Comparison of ENCODE assay signal across 1 cellular context in genomic region chr2:118088051-118089014, GRCh38.
TF ChIP-seq lines count a peak whose summit lies in the region.

INSIG2 (plus strand) TSS chr2:118088471; CDS start chr2:118096557, 8,086 bp downstream.

TF ChIP-seq in HepG2, 621 proteins besides CTCF, POLR2A, EP300 and RAD21 (continued from another document and continues in another):
- TF ChIP-seq PRDM4 (CRISPR knock-in tag; IDR thresholded peaks at IDR 0.05; ENCODE audit: borderline replicate concordance): no peak; the same call in 1 of the 2 replicates
- peak; percentile 92 for TF ChIP-seq REPIN1 (CRISPR knock-in tag; IDR thresholded peaks at IDR 0.05; ENCODE audit: borderline replicate concordance, low read depth)
- peak; percentile 67; the same call in 1 of the 2 replicates for TF ChIP-seq TFDP1 (CRISPR knock-in tag; IDR thresholded peaks at IDR 0.05; ENCODE audit: borderline replicate concordance)
- TF ChIP-seq GABPB1 (CRISPR knock-in tag; IDR thresholded peaks at IDR 0.05): peak; percentile 99
- no peak; the same call in 1 of the 2 replicates for TF ChIP-seq ZNF264 (CRISPR knock-in tag; IDR thresholded peaks at IDR 0.05)
- TF ChIP-seq ZBTB7B (CRISPR knock-in tag; IDR thresholded peaks at IDR 0.05): peak; percentile 96
- TF ChIP-seq ZNF430 (CRISPR knock-in tag; IDR thresholded peaks at IDR 0.05): 0 out of 2 replicates have a peak, but pooled peaks have one; percentile 76
- peak; percentile 40; the same call in 1 of the 2 replicates for TF ChIP-seq ZNF546 (CRISPR knock-in tag; conservative IDR thresholded peaks at IDR 0.05)
- TF ChIP-seq ZNF777 (CRISPR knock-in tag; IDR thresholded peaks at IDR 0.05): peak; percentile 50; the same call in 1 of the 2 replicates
- peak; percentile 95 for TF ChIP-seq ZNF792 (CRISPR knock-in tag; IDR thresholded peaks at IDR 0.05)
- TF ChIP-seq TCF7L2 (IDR thresholded peaks at IDR 0.05; ENCODE audit: low read depth, low read length): no peak
- TF ChIP-seq HNRNPUL1 (IDR thresholded peaks at IDR 0.05; ENCODE audit: low read depth, low read length): no peak
- no peak for TF ChIP-seq KAT2B (IDR thresholded peaks at IDR 0.05; ENCODE audit: borderline replicate concordance, low read depth, low read length)
- TF ChIP-seq ZBTB2 (CRISPR knock-in tag; IDR thresholded peaks at IDR 0.05; ENCODE audit: low read depth): no peak
- TF ChIP-seq ZNF496 (CRISPR knock-in tag; IDR thresholded peaks at IDR 0.05; ENCODE audit: insufficient replicate concordance): no peak
- TF ChIP-seq TIGD3 (CRISPR knock-in tag; IDR thresholded peaks at IDR 0.05; ENCODE audit: borderline replicate concordance): no peak
- TF ChIP-seq SP1 (IDR thresholded peaks at IDR 0.05): no peak
- TF ChIP-seq SP1 (CRISPR knock-in tag; IDR thresholded peaks at IDR 0.05): peak; percentile 73
- TF ChIP-seq ZSCAN21 (CRISPR knock-in tag; IDR thresholded peaks at IDR 0.05; ENCODE audit: borderline replicate concordance): peak; percentile 48; the same call in 1 of the 2 replicates
- TF ChIP-seq ZNF549 (CRISPR knock-in tag; IDR thresholded peaks at IDR 0.05): no peak
- TF ChIP-seq RFX3 (CRISPR knock-in tag; IDR thresholded peaks at IDR 0.05): no peak; the same call in 1 of the 2 replicates
- TF ChIP-seq ZNF616 (CRISPR knock-in tag; IDR thresholded peaks at IDR 0.05; ENCODE audit: low read depth): peak; percentile 24; the same call in 1 of the 2 replicates
- TF ChIP-seq ZNF83 (CRISPR knock-in tag; IDR thresholded peaks at IDR 0.05; ENCODE audit: borderline replicate concordance): peak; percentile 94; the same call in 1 of the 2 replicates
- peak; percentile 92 for TF ChIP-seq ZNF878 (CRISPR knock-in tag; IDR thresholded peaks at IDR 0.05)
- TF ChIP-seq ZNF607 (CRISPR knock-in tag; IDR thresholded peaks at IDR 0.05; ENCODE audit: borderline replicate concordance): peak; percentile 90; the same call in 1 of the 2 replicates
- TF ChIP-seq TBX3 (IDR thresholded peaks at IDR 0.05; ENCODE audit: borderline replicate concordance): no peak
- TF ChIP-seq ISL2 (CRISPR knock-in tag; IDR thresholded peaks at IDR 0.05): peak; percentile 90
- peak; percentile 59; the same call in 1 of the 2 replicates for TF ChIP-seq ZNF746 (CRISPR knock-in tag; IDR thresholded peaks at IDR 0.05)
- TF ChIP-seq ZBTB44 (CRISPR knock-in tag; IDR thresholded peaks at IDR 0.05): no peak; the same call in none of the 2 replicates
- TF ChIP-seq MAZ (IDR thresholded peaks at IDR 0.05; ENCODE audit: borderline replicate concordance, low read depth, low read length): peak; percentile 29; the same call in 1 of the 2 replicates
- peak; percentile 87 for TF ChIP-seq MAZ (CRISPR knock-in tag; IDR thresholded peaks at IDR 0.05; ENCODE audit: low read depth)
- TF ChIP-seq NR2F1 (CRISPR knock-in tag; IDR thresholded peaks at IDR 0.05): 0 out of 4 replicates have a peak, but pooled peaks of 1 of the 2 experiments have one; percentile 9
- TF ChIP-seq TCF7 (IDR thresholded peaks at IDR 0.05; ENCODE audit: low read depth): 0 out of 2 replicates have a peak, but pooled peaks have one; percentile 26
- no peak for TF ChIP-seq ZC3H4 (CRISPR knock-in tag; IDR thresholded peaks at IDR 0.05; ENCODE audit: borderline replicate concordance)
- peak; percentile 12 for TF ChIP-seq PCBP2 (optimal IDR thresholded peaks at IDR 0.05; ENCODE audit: low read depth, low read length, poor library complexity, severe bottlenecking)
- TF ChIP-seq KDM6A (CRISPR knock-in tag; IDR thresholded peaks at IDR 0.05; ENCODE audit: low read depth): 0 out of 2 replicates have a peak, but pooled peaks have one; percentile 17
- TF ChIP-seq ZNF20 (CRISPR knock-in tag; IDR thresholded peaks at IDR 0.05): no peak
- TF ChIP-seq AHR (CRISPR knock-in tag; IDR thresholded peaks at IDR 0.05): peak; percentile 45; the same call in 1 of the 2 replicates
- peak; percentile 30; the same call in 1 of the 2 replicates for TF ChIP-seq PAX8 (CRISPR knock-in tag; IDR thresholded peaks at IDR 0.05; ENCODE audit: borderline replicate concordance)
- 0 out of 2 replicates have a peak, but pooled peaks have one; percentile 54 for TF ChIP-seq TOPORS (CRISPR knock-in tag; IDR thresholded peaks at IDR 0.05)
- peak; percentile 35; the same call in 1 of the 2 replicates for TF ChIP-seq ZNF770 (CRISPR knock-in tag; IDR thresholded peaks at IDR 0.05)
- peak in 1 of 2 experiments; percentile 72; a peak in 2 of 4 replicates for TF ChIP-seq REST (IDR thresholded peaks at IDR 0.05; ENCODE audit: borderline replicate concordance in 1 of 2, low read depth in 1 of 2, low read length in 2 of 2)
- TF ChIP-seq WIZ (CRISPR knock-in tag; IDR thresholded peaks at IDR 0.05): peak; percentile 97
- TF ChIP-seq RBM22 (optimal IDR thresholded peaks at IDR 0.05; ENCODE audit: low read length): no peak
- peak; percentile 91 for TF ChIP-seq YY1 (IDR thresholded peaks at IDR 0.05; ENCODE audit: insufficient read depth, insufficient replicate concordance, low read depth, low read length)
- TF ChIP-seq SNAPC2 (CRISPR knock-in tag; IDR thresholded peaks at IDR 0.05): peak; percentile 86; the same call in 1 of the 2 replicates
- TF ChIP-seq SALL2 (CRISPR knock-in tag; IDR thresholded peaks at IDR 0.05): peak; percentile 87
- TF ChIP-seq ZNF704 (CRISPR knock-in tag; IDR thresholded peaks at IDR 0.05; ENCODE audit: borderline replicate concordance): peak; percentile 64; the same call in 1 of the 2 replicates
- no peak for TF ChIP-seq ZKSCAN1 (IDR thresholded peaks at IDR 0.05; ENCODE audit: low read length)
- peak; percentile 61; the same call in 1 of the 2 replicates for TF ChIP-seq RCOR2 (CRISPR knock-in tag; IDR thresholded peaks at IDR 0.05)
- 0 out of 2 replicates have a peak, but pooled peaks have one; percentile 37 for TF ChIP-seq JUND (CRISPR knock-in tag; IDR thresholded peaks at IDR 0.05)
- peak; percentile 70 for TF ChIP-seq SKI (IDR thresholded peaks at IDR 0.05; ENCODE audit: partially characterized antibody)
